1 cellular context compared by ENCODE assay signal in genomic region chr17:40541060-40541872, GRCh38.
TF ChIP-seq lines count a peak whose summit lies in the region.

No MANE protein-coding gene starts in this region.

TF ChIP-seq in SK-N-SH, 30 proteins besides CTCF, POLR2A, EP300 and RAD21 (continued from another document):
- no peak for TF ChIP-seq PBX3 (IDR thresholded peaks at IDR 0.05)
- no peak for TF ChIP-seq MXI1 (IDR thresholded peaks at IDR 0.05; ENCODE audit: low read depth, low read length)
- no peak for TF ChIP-seq MAX (IDR thresholded peaks at IDR 0.05; ENCODE audit: low read depth)
- TF ChIP-seq RCOR1 (IDR thresholded peaks at IDR 0.05; ENCODE audit: low read length): no peak
- TF ChIP-seq CHD2 (IDR thresholded peaks at IDR 0.05; ENCODE audit: low read length, partially characterized antibody): no peak
- TF ChIP-seq GATA2 (CRISPR knock-in tag; IDR thresholded peaks at IDR 0.05): no peak
- no peak for TF ChIP-seq REST (IDR thresholded peaks at IDR 0.05; ENCODE audit: low read depth, low read length)
- TF ChIP-seq FOXJ3 (CRISPR knock-in tag; IDR thresholded peaks at IDR 0.05): no peak
- TF ChIP-seq FOXM1 (IDR thresholded peaks at IDR 0.05; ENCODE audit: low read depth): no peak
- no peak for TF ChIP-seq USF1 (IDR thresholded peaks at IDR 0.05; ENCODE audit: borderline replicate concordance, low read depth)
